8 cellular contexts compared by ENCODE assay signal in genomic region chr21:33975548-33976081, GRCh38.
DNase-seq lines count a peak whose midpoint lies in the region; ATAC-seq and TF ChIP-seq lines count a peak whose summit lies in the region.

No MANE protein-coding gene starts in this region.

- POLR2A ChIA-PET in activated naive CD8-positive, alpha-beta T cell treated with anti-CD3 and anti-CD28 coated beads, Interleukin-2, amount 10 ng/mL, durations not matched to agents 7 days and 5 days (lab: Charles Lee), result interaction anchor here (0.5 to 8.9 kb wide), 6 partner anchors 24 to 98 kb away, joined by 3 to 104 read pairs (median 4); partner anchors contain the start of genes MRPS6 and SLC5A3

- H3K4me3 ChIP-seq in mucosa of rectum (ENCODE audit: low read length in 2 of 2) (peak overlapping the region in 1 of 2 donors; percentile 41), thoracic aorta (no peak overlapping the region)

- no peak for TF ChIP-seq CTCF in thoracic aorta (IDR thresholded peaks at IDR 0.05)

- H3K4me3 Mint-ChIP-seq in activated naive CD8-positive, alpha-beta T cell treated with anti-CD3 and anti-CD28 coated beads, Interleukin-2, amount 10 ng/mL, durations not matched to agents 7 days and 5 days, result peak overlapping the region; percentile 75

- ATAC-seq in GM19025 (IDR thresholded peaks at IDR 0.05; ENCODE audit: low read depth, unreplicated experiment) (peak; percentile 80), HG03139 (IDR thresholded peaks at IDR 0.05; ENCODE audit: unreplicated experiment) (peak; percentile 79), thoracic aorta (ENCODE audit: insufficient number of reproducible peaks, low FRiP score, low read depth) (peak; percentile 35)
- ATAC-seq in activated naive CD8-positive, alpha-beta T cell treated with anti-CD3 and anti-CD28 coated beads, Interleukin-2, amount 10 ng/mL, durations not matched to agents 7 days and 5 days (ENCODE audit: low read depth), result peak; percentile 92

- H3K4me1 ChIP-seq in mucosa of rectum (ENCODE audit: control insufficient read depth in 2 of 2, insufficient read depth in 2 of 2, low read length in 2 of 2) (peaks cover 11 to 25% of the 10 kb centered on the region in 2 donors), thoracic aorta (ENCODE audit: control insufficient read depth in 1 of 2, low read depth in 2 of 2) (peaks cover 18 to 27% of the 10 kb centered on the region in 2 donors)

- H3K36me3 ChIP-seq in mucosa of rectum (ENCODE audit: control insufficient read depth in 2 of 2, insufficient read depth in 2 of 2, low read length in 2 of 2) (no peaks in the 10 kb centered on the region), thoracic aorta (no peaks in the 10 kb centered on the region)

- peak overlapping the region in 1 of 2 donors; percentile 52 for H3K9ac ChIP-seq in mucosa of rectum (ENCODE audit: low read depth in 1 of 2, low read length in 2 of 2)

- H3K27me3 Mint-ChIP-seq in activated naive CD8-positive, alpha-beta T cell treated with anti-CD3 and anti-CD28 coated beads, Interleukin-2, amount 10 ng/mL, durations not matched to agents 7 days and 5 days, result no peaks in the 10 kb centered on the region

- DNase-seq in A172 (ENCODE audit: low spot score), result peak; percentile 61
- DNase-seq in SKM-1 treated with dmso at 0.1 percent for 144 hours (lab: John Stamatoyannopoulos, UW; ENCODE audit: unreplicated experiment), result peak; percentile 87
- peak; percentile 64 for DNase-seq in activated naive CD8-positive, alpha-beta T cell treated with anti-CD3 and anti-CD28 coated beads, Interleukin-2, amount 10 ng/mL, durations not matched to agents 7 days and 5 days
- DNase-seq in thoracic aorta (ENCODE audit: low spot score), result no peak
- DNase-seq in NCI-H2107 (lab: John Stamatoyannopoulos, UW), result no peak

- H3K27ac Mint-ChIP-seq in activated naive CD8-positive, alpha-beta T cell treated with anti-CD3 and anti-CD28 coated beads, Interleukin-2, amount 10 ng/mL, durations not matched to agents 7 days and 5 days, result peak overlapping the region; percentile 90

- H3K36me3 Mint-ChIP-seq in activated naive CD8-positive, alpha-beta T cell treated with anti-CD3 and anti-CD28 coated beads, Interleukin-2, amount 10 ng/mL, durations not matched to agents 7 days and 5 days, result peaks cover 42% of the 10 kb centered on the region

- no peaks in the 10 kb centered on the region for H3K9me3 Mint-ChIP-seq in activated naive CD8-positive, alpha-beta T cell treated with anti-CD3 and anti-CD28 coated beads, Interleukin-2, amount 10 ng/mL, durations not matched to agents 7 days and 5 days

- peaks cover 50% of the 10 kb centered on the region for H3K4me1 Mint-ChIP-seq in activated naive CD8-positive, alpha-beta T cell treated with anti-CD3 and anti-CD28 coated beads, Interleukin-2, amount 10 ng/mL, durations not matched to agents 7 days and 5 days

- H3K27me3 ChIP-seq in mucosa of rectum (ENCODE audit: control insufficient read depth in 2 of 2, insufficient read depth in 2 of 2, low read length in 2 of 2), result no peaks in the 10 kb centered on the region
- H3K27me3 ChIP-seq in thoracic aorta (replicated peaks; ENCODE audit: insufficient read depth), result no peaks in the 10 kb centered on the region

- H3K9me3 ChIP-seq in mucosa of rectum (ENCODE audit: control insufficient read depth in 2 of 2, low read length in 2 of 2) (no peaks in the 10 kb centered on the region), thoracic aorta (no peaks in the 10 kb centered on the region)

- H3K27ac ChIP-seq in mucosa of rectum (ENCODE audit: low read depth in 2 of 2, low read length in 2 of 2), result peak overlapping the region; percentile 61 to 65
- peak overlapping the region; percentile 75 to 78 for H3K27ac ChIP-seq in thoracic aorta

Comparison
In these comparisons a context has a peak if more than half of its experiments do, and no peak if none do; other contexts are left out.
1. DNase-seq: peak in A172 (single experiment), SKM-1 treated with dmso at 0.1 percent for 144 hours (single experiment) and activated naive CD8-positive, alpha-beta T cell treated with anti-CD3 and anti-CD28 coated beads, Interleukin-2, amount 10 ng/mL, durations not matched to agents 7 days and 5 days (single experiment); none in thoracic aorta (single experiment) and NCI-H2107 (single experiment).
2. ATAC-seq: peak in every context shown above with its lines; median percentile 92 in activated naive CD8-positive, alpha-beta T cell treated with anti-CD3 and anti-CD28 coated beads, Interleukin-2, amount 10 ng/mL, durations not matched to agents 7 days and 5 days; 80 in GM19025; 79 in HG03139; 35 in thoracic aorta.